ENCODE assay signal across 21 cellular contexts in the genomic region with DNA sequence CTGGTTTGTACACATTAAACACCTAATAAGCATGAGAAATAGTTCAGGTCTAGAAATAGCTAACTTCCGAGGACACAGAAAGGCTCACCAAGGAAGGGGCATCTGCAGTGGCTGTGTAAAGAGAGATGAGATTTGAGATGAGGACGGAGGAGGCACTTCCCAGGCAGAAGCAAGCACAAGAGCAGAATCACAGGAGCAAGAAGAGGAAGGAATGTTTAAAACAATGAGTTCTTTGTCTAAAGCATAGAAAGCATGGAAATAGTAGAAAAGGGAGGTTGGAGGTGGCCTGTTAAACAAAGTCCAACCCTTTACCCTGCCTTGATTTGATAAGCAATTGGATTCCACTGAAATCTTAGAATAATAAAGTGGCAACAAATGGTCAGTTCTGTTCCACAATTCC. TPM values are rescaled to one million over a fixed set of nuclear protein-coding genes. Genes with fewer than 3 reads are reported as not detected.
"Had no signal": no experiment of that assay in that cellular context is flagged by ENCODE, and none has a peak within 500 bp of the region (broad histone marks: within the 10 kb centered on the region; RNA-seq: fewer than 3 reads in every experiment).

No MANE protein-coding gene starts in this region.

- ATAC-seq: activated CD8-positive, alpha-beta T cell treated with anti-CD3 and anti-CD28 coated beads for 36 hours; body of pancreas; effector memory CD8-positive, alpha-beta T cell; foreskin keratinocyte; naive thymus-derived CD8-positive, alpha-beta T cell; stimulated activated memory B cell treated with anti-CD40 and anti-IgM and Interleukin-4, amounts not matched to agents 10 μg/mL and 1 μg/mL and 100 μg/mL, for 72 hours had no signal

- H3K4me1 Mint-ChIP-seq: activated naive CD8-positive, alpha-beta T cell treated with anti-CD3 and anti-CD28 coated beads, Interleukin-2, amount 10 ng/mL, durations not matched to agents 7 days and 5 days; memory B cell; naive thymus-derived CD8-positive, alpha-beta T cell had no signal

- H3K27me3 Mint-ChIP-seq: activated CD8-positive, alpha-beta T cell treated with anti-CD3 and anti-CD28 coated beads for 36 hours; activated naive CD8-positive, alpha-beta T cell treated with anti-CD3 and anti-CD28 coated beads, Interleukin-2, amount 10 ng/mL, durations not matched to agents 7 days and 5 days; activated T-cell treated with anti-CD3 and anti-CD28 coated beads, Interleukin-2, amount 50 U/mL, for 24 hours; effector memory CD8-positive, alpha-beta T cell; memory B cell; naive thymus-derived CD8-positive, alpha-beta T cell; stimulated activated memory B cell treated with anti-CD40 and anti-IgM and Interleukin-4, amounts not matched to agents 10 μg/mL and 1 μg/mL and 100 μg/mL, for 72 hours had no signal

- DNase-seq: activated CD4-positive, alpha-beta T cell treated with anti-CD3 and anti-CD28 coated beads for 48 hours; activated CD4-positive, CD25-positive, alpha-beta regulatory T cell; activated CD8-positive, alpha-beta T cell treated with anti-CD3 and anti-CD28 coated beads for 36 hours; activated naive CD4-positive, alpha-beta T cell treated with Interleukin-2 at 50 U/mL for 16 hours; activated naive CD8-positive, alpha-beta T cell treated with anti-CD3 and anti-CD28 coated beads, Interleukin-2, amount 10 ng/mL, durations not matched to agents 7 days and 5 days; activated T-cell treated with anti-CD3 and anti-CD28 coated beads, Interleukin-2, amount 50 U/mL, for 24 hours; body of pancreas; effector memory CD8-positive, alpha-beta T cell; foreskin keratinocyte; left ventricle myocardium inferior; naive thymus-derived CD8-positive, alpha-beta T cell; nucleus accumbens; spleen; stimulated activated CD4-positive, alpha-beta T cell treated with anti-CD3 and anti-CD28 coated beads, Interleukin-4, amount 100 ng/mL, for 4 hours; thyroid gland had no signal

- H3K27ac ChIP-seq: body of pancreas, foreskin keratinocyte, left ventricle myocardium inferior, spleen, thyroid gland had no signal

- H3K4me3 Mint-ChIP-seq: activated CD8-positive, alpha-beta T cell treated with anti-CD3 and anti-CD28 coated beads for 36 hours; activated naive CD8-positive, alpha-beta T cell treated with anti-CD3 and anti-CD28 coated beads, Interleukin-2, amount 10 ng/mL, durations not matched to agents 7 days and 5 days; activated T-cell treated with anti-CD3 and anti-CD28 coated beads, Interleukin-2, amount 50 U/mL, for 24 hours; effector memory CD8-positive, alpha-beta T cell; memory B cell; naive thymus-derived CD8-positive, alpha-beta T cell; stimulated activated memory B cell treated with anti-CD40 and anti-IgM and Interleukin-4, amounts not matched to agents 10 μg/mL and 1 μg/mL and 100 μg/mL, for 72 hours; T-helper 2 cell treated with Interferon-gamma antibody and Interleukin-4, amounts not matched to agents 5 μg/mL and 100 μg/mL, for 36 hours had no signal

- H3K36me3 Mint-ChIP-seq: activated naive CD8-positive, alpha-beta T cell treated with anti-CD3 and anti-CD28 coated beads, Interleukin-2, amount 10 ng/mL, durations not matched to agents 7 days and 5 days; stimulated activated memory B cell treated with anti-CD40 and anti-IgM and Interleukin-4, amounts not matched to agents 10 μg/mL and 1 μg/mL and 100 μg/mL, for 72 hours had no signal

- H3K4me1 ChIP-seq: body of pancreas, foreskin keratinocyte, spleen, thyroid gland had no signal

- H3K4me3 ChIP-seq: body of pancreas, left ventricle myocardium inferior, spleen, thyroid gland had no signal

- H3K27ac Mint-ChIP-seq: activated CD8-positive, alpha-beta T cell treated with anti-CD3 and anti-CD28 coated beads for 36 hours; activated naive CD8-positive, alpha-beta T cell treated with anti-CD3 and anti-CD28 coated beads, Interleukin-2, amount 10 ng/mL, durations not matched to agents 7 days and 5 days; activated T-cell treated with anti-CD3 and anti-CD28 coated beads, Interleukin-2, amount 50 U/mL, for 24 hours; activated T-helper 2 cell treated with anti-CD3 and anti-CD28 coated beads, Interferon-gamma antibody, Interleukin-2, Interleukin-4, amounts not matched to agents 10 μg/mL and 5 μg/mL and 100 μg/mL, durations not matched to agents 14 hours and 24 hours and 36 hours; effector memory CD8-positive, alpha-beta T cell; memory B cell; naive thymus-derived CD8-positive, alpha-beta T cell; stimulated activated memory B cell treated with anti-CD40 and anti-IgM and Interleukin-4, amounts not matched to agents 10 μg/mL and 1 μg/mL and 100 μg/mL, for 72 hours; T-helper 2 cell treated with Interferon-gamma antibody and Interleukin-4, amounts not matched to agents 5 μg/mL and 100 μg/mL, for 36 hours had no signal

- H3K9me3 Mint-ChIP-seq: activated CD8-positive, alpha-beta T cell treated with anti-CD3 and anti-CD28 coated beads for 36 hours; activated naive CD8-positive, alpha-beta T cell treated with anti-CD3 and anti-CD28 coated beads, Interleukin-2, amount 10 ng/mL, durations not matched to agents 7 days and 5 days; activated T-cell treated with anti-CD3 and anti-CD28 coated beads, Interleukin-2, amount 50 U/mL, for 24 hours; activated T-helper 2 cell treated with anti-CD3 and anti-CD28 coated beads, Interferon-gamma antibody, Interleukin-2, Interleukin-4, amounts not matched to agents 10 μg/mL and 5 μg/mL and 100 μg/mL, durations not matched to agents 14 hours and 24 hours and 36 hours; effector memory CD8-positive, alpha-beta T cell; memory B cell; naive thymus-derived CD8-positive, alpha-beta T cell; stimulated activated memory B cell treated with anti-CD40 and anti-IgM and Interleukin-4, amounts not matched to agents 10 μg/mL and 1 μg/mL and 100 μg/mL, for 72 hours; T-helper 2 cell treated with Interferon-gamma antibody and Interleukin-4, amounts not matched to agents 5 μg/mL and 100 μg/mL, for 36 hours had no signal

- H3K9me3 ChIP-seq: body of pancreas, left ventricle myocardium inferior, spleen, thyroid gland had no signal

- H3K27me3 ChIP-seq: body of pancreas, foreskin keratinocyte, spleen, thyroid gland had no signal

- H3K36me3 ChIP-seq: thyroid gland had no signal

RNA-seq across cellular contexts. Expression of a gene that starts 11.6 kb away (rescaled TPM):
- total RNA-seq: activated CD8-positive, alpha-beta T cell treated with anti-CD3 and anti-CD28 coated beads for 36 hours; activated naive CD8-positive, alpha-beta T cell treated with anti-CD3 and anti-CD28 coated beads, Interleukin-2, amount 10 ng/mL, durations not matched to agents 7 days and 5 days; epithelial cell of proximal tubule; kidney epithelial cell; naive thymus-derived CD8-positive, alpha-beta T cell had no signal
- polyA plus RNA-seq: naive thymus-derived CD8-positive, alpha-beta T cell had no signal
